Comparison of ENCODE assay signal across 8 cellular contexts in genomic region chr5:103808464-103809106, GRCh38.
DNase-seq lines count a peak whose midpoint lies in the region; ATAC-seq and TF ChIP-seq lines count a peak whose summit lies in the region.

No MANE protein-coding gene starts in this region.

- TF ChIP-seq CTCF in BJ (IDR thresholded peaks at IDR 0.05; ENCODE audit: insufficient read depth, low read depth, low read length) (peak; percentile 93), kidney epithelial cell (IDR thresholded peaks at IDR 0.05; ENCODE audit: insufficient read depth, low read length, poor library complexity, severe bottlenecking) (peak; percentile 99)

- H3K36me3 ChIP-seq in BJ (ENCODE audit: control insufficient read depth, insufficient read depth, low read length) (no peaks in the 10 kb centered on the region), kidney epithelial cell (ENCODE audit: control insufficient read depth, insufficient read depth, low read length) (no peaks in the 10 kb centered on the region)

- ATAC-seq in GM19328 (IDR thresholded peaks at IDR 0.05; ENCODE audit: unreplicated experiment), result peak; percentile 71
- ATAC-seq in HG03432 (IDR thresholded peaks at IDR 0.05; ENCODE audit: unreplicated experiment), result peak; percentile 96

- H3K27me3 ChIP-seq in BJ (ENCODE audit: control insufficient read depth, insufficient read depth, low read length), result no peaks in the 10 kb centered on the region
- no peaks in the 10 kb centered on the region for H3K27me3 ChIP-seq in kidney epithelial cell (ENCODE audit: control insufficient read depth, insufficient read depth, low read length)

- CTCF ChIA-PET in BJ (lab: Yijun Ruan, JAX), result interaction anchor here (0.7 to 5.3 kb wide), 8 partner anchors 9 to 370 kb away, joined by 3 to 45 read pairs (median 4); no protein-coding TSS in a partner anchor

- DNase-seq in BJ (ENCODE audit: low read depth) (no peak), NCI-H446 treated with DMSO at 0.1 percent for 48 hours (lab: John Stamatoyannopoulos, UW) (peak; percentile 55), astrocyte of the hippocampus (ENCODE audit: low read depth, low spot score) (peak; percentile 79), kidney epithelial cell (ENCODE audit: low read depth) (peak; percentile 7)
- no peak for DNase-seq in activated CD4-positive, CD25-positive, alpha-beta regulatory T cell (lab: John Stamatoyannopoulos, UW)
- DNase-seq in stimulated activated CD4-positive, alpha-beta T cell treated with anti-CD3 and anti-CD28 coated beads, Interleukin-1b, Interleukin-23, amount 100 ng/mL, for 48 hours, result no peak

- H3K4me3 ChIP-seq in BJ (ENCODE audit: low read depth, low read length) (no peak overlapping the region), kidney epithelial cell (ENCODE audit: low read depth, low read length) (no peak overlapping the region)

- POLR2A ChIA-PET in BJ (lab: Charles Lee), result no interaction called here

Comparison
In these comparisons a context has a peak if more than half of its experiments do, and no peak if none do; other contexts are left out.
1. DNase-seq: peak in NCI-H446 treated with DMSO at 0.1 percent for 48 hours (single experiment), astrocyte of the hippocampus (single experiment) and kidney epithelial cell (single experiment); none in BJ (single experiment), activated CD4-positive, CD25-positive, alpha-beta regulatory T cell (0 of 4) and stimulated activated CD4-positive, alpha-beta T cell treated with anti-CD3 and anti-CD28 coated beads, Interleukin-1b, Interleukin-23, amount 100 ng/mL, for 48 hours (single experiment).